ENCODE assay signal across 13 cellular contexts in genomic region chr1:211928222-211928856, GRCh38.
DNase-seq lines count a peak whose midpoint lies in the region; ATAC-seq and TF ChIP-seq lines count a peak whose summit lies in the region.
"Had no signal": no experiment of that assay in that cellular context is flagged by ENCODE, and none has a peak within 500 bp of the region (broad histone marks: within the 10 kb centered on the region; RNA-seq: fewer than 3 reads in every experiment).

No MANE protein-coding gene starts in this region.

- H3K9me3 Mint-ChIP-seq in naive thymus-derived CD8-positive, alpha-beta T cell: peaks cover 0 to 2% (median 0%) of the 10 kb centered on the region in 9 donors
- H3K9me3 Mint-ChIP-seq: immature natural killer cell had no signal

- POLR2A ChIA-PET in naive thymus-derived CD8-positive, alpha-beta T cell (lab: Charles Lee): no interaction called here

- H3K27ac Mint-ChIP-seq in naive thymus-derived CD8-positive, alpha-beta T cell: no peak overlapping the region
- H3K27ac Mint-ChIP-seq: activated naive CD8-positive, alpha-beta T cell had no signal

- H3K27ac ChIP-seq in RWPE2 (ENCODE audit: poor library complexity, severe bottlenecking) (peak overlapping the region; percentile 35), hepatocyte (peak overlapping the region; percentile 89)
- H3K27ac ChIP-seq: parathyroid adenoma had no signal

- H3K79me2 ChIP-seq in hepatocyte: no peaks in the 10 kb centered on the region
- H3K79me2 ChIP-seq: parathyroid adenoma had no signal

- peak; percentile 36 for DNase-seq in NOMO-1 treated with DMSO at 0.1 percent for 48 hours (lab: John Stamatoyannopoulos, UW; ENCODE audit: unreplicated experiment)
- no peak for DNase-seq in NOMO-1 treated with dmso at 0.1 percent for 144 hours (lab: John Stamatoyannopoulos, UW; ENCODE audit: unreplicated experiment)
- no peak for DNase-seq in RWPE2 (ENCODE audit: low spot score)
- peak; percentile 78 for DNase-seq in hepatocyte (ENCODE audit: low spot score)
- no peak for DNase-seq in naive thymus-derived CD8-positive, alpha-beta T cell
- no peak for DNase-seq in MG63
- no peak for DNase-seq in stimulated activated CD4-positive, alpha-beta T cell treated with anti-CD3 and anti-CD28 coated beads, Interleukin-2, amount 100 ng/mL, for 48 hours
- DNase-seq: activated CD4-positive, alpha-beta T cell treated with anti-CD3 and anti-CD28 coated beads, Interleukin-2, amount 50 U/mL, for 1 hour; immature natural killer cell; KG1 had no signal

- H3K4me1 ChIP-seq in RWPE2 (ENCODE audit: insufficient read depth, poor library complexity, severe bottlenecking) (peaks cover 19% of the 10 kb centered on the region), hepatocyte (ENCODE audit: insufficient read depth) (peaks cover 13% of the 10 kb centered on the region)
- H3K4me1 ChIP-seq: parathyroid adenoma had no signal

- no peak overlapping the region for H3K4me3 Mint-ChIP-seq in naive thymus-derived CD8-positive, alpha-beta T cell
- H3K4me3 Mint-ChIP-seq: activated naive CD8-positive, alpha-beta T cell had no signal

- H2AFZ ChIP-seq in hepatocyte: no peak overlapping the region
- H2AFZ ChIP-seq: parathyroid adenoma had no signal

- H3K9me3 ChIP-seq in RWPE2 (ENCODE audit: severe bottlenecking): no peaks in the 10 kb centered on the region
- H3K9me3 ChIP-seq in hepatocyte (ENCODE audit: low read depth): no peaks in the 10 kb centered on the region
- no peaks in the 10 kb centered on the region for H3K9me3 ChIP-seq in MG63

- TF ChIP-seq CTCF in RWPE2 (IDR thresholded peaks at IDR 0.05; ENCODE audit: poor library complexity, severe bottlenecking) (no peak), hepatocyte (IDR thresholded peaks at IDR 0.05; ENCODE audit: poor library complexity) (no peak)

- peaks cover 2 to 16% (median 9%) of the 10 kb centered on the region in 5 donors for H3K27me3 Mint-ChIP-seq in naive thymus-derived CD8-positive, alpha-beta T cell

- no peaks in the 10 kb centered on the region for H3K9me2 ChIP-seq in hepatocyte (replicated peaks; ENCODE audit: insufficient read depth)

- H3K36me3 Mint-ChIP-seq in naive thymus-derived CD8-positive, alpha-beta T cell: no peaks in the 10 kb centered on the region
- H3K36me3 Mint-ChIP-seq: immature natural killer cell had no signal

- ATAC-seq in RWPE2 (ENCODE audit: low read depth): peak; percentile 83
- ATAC-seq in naive thymus-derived CD8-positive, alpha-beta T cell: no peak
- no peak for ATAC-seq in HG03457 (IDR thresholded peaks at IDR 0.05; ENCODE audit: unreplicated experiment)

- H3K4me1 Mint-ChIP-seq in naive thymus-derived CD8-positive, alpha-beta T cell: peaks cover 0 to 10% (median 0%) of the 10 kb centered on the region in 4 donors

- 78% methylated on average over 2 of the region's 2 CpGs for WGBS in hepatocyte (ENCODE audit: low lambda C conversion rate, missing lambda C conversion rate)

- H3K4me3 ChIP-seq in RWPE2 (ENCODE audit: severe bottlenecking) (no peak overlapping the region), hepatocyte (no peak overlapping the region), MG63 (no peak overlapping the region)

- H3K4me2 ChIP-seq in hepatocyte: peak overlapping the region; percentile 15

- no peaks in the 10 kb centered on the region for H3K36me3 ChIP-seq in RWPE2 (ENCODE audit: low read depth)
- no peaks in the 10 kb centered on the region for H3K36me3 ChIP-seq in hepatocyte (replicated peaks; ENCODE audit: insufficient read depth, low read depth)
- no peaks in the 10 kb centered on the region for H3K36me3 ChIP-seq in MG63

- H4K20me1 ChIP-seq in hepatocyte (ENCODE audit: insufficient read depth, poor library complexity, severe bottlenecking): no peaks in the 10 kb centered on the region

- H3K27me3 ChIP-seq in RWPE2 (ENCODE audit: insufficient read depth, poor library complexity, severe bottlenecking) (no peaks in the 10 kb centered on the region), hepatocyte (no peaks in the 10 kb centered on the region), MG63 (no peaks in the 10 kb centered on the region)

Comparison
In these comparisons a context has a peak if more than half of its experiments do, and no peak if none do; other contexts are left out.
1. DNase-seq: peak in NOMO-1 treated with DMSO at 0.1 percent for 48 hours (single experiment) and hepatocyte (single experiment); none in NOMO-1 treated with dmso at 0.1 percent for 144 hours (single experiment), RWPE2 (single experiment), naive thymus-derived CD8-positive, alpha-beta T cell (0 of 10), MG63 (single experiment) and stimulated activated CD4-positive, alpha-beta T cell treated with anti-CD3 and anti-CD28 coated beads, Interleukin-2, amount 100 ng/mL, for 48 hours (0 of 2).